In genomic region chr22:49449811-49450386, GRCh38 we compare ENCODE assay signal across 19 cellular contexts.
DNase-seq lines count a peak whose midpoint lies in the region; ATAC-seq and TF ChIP-seq lines count a peak whose summit lies in the region.
"Had no signal": no experiment of that assay in that cellular context is flagged by ENCODE, and none has a peak within 500 bp of the region (broad histone marks: within the 10 kb centered on the region; RNA-seq: fewer than 3 reads in every experiment).

No MANE protein-coding gene starts in this region.

- no peak for TF ChIP-seq CTCF in dorsolateral prefrontal cortex (IDR thresholded peaks at IDR 0.05 in 54 of 56, conservative IDR thresholded peaks at IDR 0.05 in 2 of 56; ENCODE audit: low read depth in 1 of 56, partially characterized antibody in 56 of 56)

- H3K27me3 ChIP-seq in dorsolateral prefrontal cortex (peaks cover 0 to 28% (median 0%) of the 10 kb centered on the region in 45 donors), mesendoderm (ENCODE audit: insufficient read depth, low read length, poor library complexity) (no peaks in the 10 kb centered on the region)
- H3K27me3 ChIP-seq: SJSA1 had no signal

- H3K27ac Mint-ChIP-seq in stimulated activated naive CD8-positive, alpha-beta T cell treated with anti-CD3 and anti-CD28 coated beads, Interleukin-15, amount 100 ng/mL, for 72 hours: no peak overlapping the region
- no peak overlapping the region for H3K27ac Mint-ChIP-seq in activated CD4-positive, alpha-beta memory T cell treated with anti-CD3 and anti-CD28 coated beads for 36 hours
- H3K27ac Mint-ChIP-seq: activated CD4-positive, alpha-beta T cell treated with anti-CD3 and anti-CD28 coated beads, Interleukin-2, amount 10 ng/mL, durations not matched to agents 7 days and 5 days; T-helper 1 cell treated with Interleukin-12 subunit alpha and Interleukin-12 subunit beta and Interleukin-4 antibody, amounts not matched to agents 30 μg/mL and 1 μg/mL, for 36 hours had no signal

- POLR2A ChIA-PET in activated CD4-positive, alpha-beta memory T cell treated with anti-CD3 and anti-CD28 coated beads for 36 hours (lab: Charles Lee): no interaction called here

- H3K4me1 Mint-ChIP-seq in stimulated activated naive CD8-positive, alpha-beta T cell treated with anti-CD3 and anti-CD28 coated beads, Interleukin-15, amount 100 ng/mL, for 72 hours: peaks cover 20% of the 10 kb centered on the region
- peaks cover 4% of the 10 kb centered on the region for H3K4me1 Mint-ChIP-seq in activated CD4-positive, alpha-beta memory T cell treated with anti-CD3 and anti-CD28 coated beads for 36 hours (ENCODE audit: low read depth)
- H3K4me1 Mint-ChIP-seq: activated CD4-positive, alpha-beta T cell treated with anti-CD3 and anti-CD28 coated beads, Interleukin-2, amount 10 ng/mL, durations not matched to agents 7 days and 5 days had no signal

- no peak overlapping the region for H3K4me3 Mint-ChIP-seq in stimulated activated naive CD8-positive, alpha-beta T cell treated with anti-CD3 and anti-CD28 coated beads, Interleukin-15, amount 100 ng/mL, for 72 hours
- no peak overlapping the region for H3K4me3 Mint-ChIP-seq in activated CD4-positive, alpha-beta memory T cell treated with anti-CD3 and anti-CD28 coated beads for 36 hours
- H3K4me3 Mint-ChIP-seq: activated CD4-positive, alpha-beta T cell treated with anti-CD3 and anti-CD28 coated beads, Interleukin-2, amount 10 ng/mL, durations not matched to agents 7 days and 5 days; T-helper 1 cell treated with Interleukin-12 subunit alpha and Interleukin-12 subunit beta and Interleukin-4 antibody, amounts not matched to agents 30 μg/mL and 1 μg/mL, for 36 hours had no signal

- no peaks in the 10 kb centered on the region for H3K36me3 Mint-ChIP-seq in activated CD4-positive, alpha-beta memory T cell treated with anti-CD3 and anti-CD28 coated beads for 36 hours

- no CpG with 5 or more reads among the region's 35 CpGs for WGBS in mesendoderm (ENCODE audit: extremely low coverage, insufficient coverage, low lambda C conversion rate)

- H3K4me2 ChIP-seq in mesendoderm (ENCODE audit: low read length): peak overlapping the region; percentile 41
- H3K4me2 ChIP-seq: A549 had no signal

- H3K79me2 ChIP-seq in mesendoderm (ENCODE audit: control insufficient read depth, insufficient read depth, low read length): no peaks in the 10 kb centered on the region

- peak overlapping the region; percentile 87 for H3K56ac ChIP-seq in mesendoderm (ENCODE audit: low read length)

- peak overlapping the region; percentile 59 for H3K9ac ChIP-seq in mesendoderm (ENCODE audit: low read length)

- DNase-seq in stimulated activated naive CD8-positive, alpha-beta T cell treated with anti-CD3 and anti-CD28 coated beads, Interleukin-15, amount 100 ng/mL, for 72 hours: no peak
- DNase-seq in stimulated activated naive CD8-positive, alpha-beta T cell treated with anti-CD3 and anti-CD28 coated beads, Interleukin-15, Interleukin-2, amounts not matched to agents 100 U/mL and 50 U/mL, for 24 hours: no peak
- DNase-seq in dorsolateral prefrontal cortex: no peak
- DNase-seq in mesendoderm: peak; percentile 87
- no peak for DNase-seq in left ventricle myocardium superior
- DNase-seq in activated CD4-positive, alpha-beta memory T cell treated with anti-CD3 and anti-CD28 coated beads for 36 hours: no peak
- DNase-seq in SIG-M5 (lab: John Stamatoyannopoulos, UW): no peak
- DNase-seq: activated CD4-positive, alpha-beta T cell treated with anti-CD3 and anti-CD28 coated beads, Interleukin-2, amount 10 ng/mL, durations not matched to agents 7 days and 5 days; Caco-2; NCI-H1105 treated with DMSO at 0.1 percent for 48 hours; NCI-H82; occipital lobe; uterus had no signal

- H3K79me1 ChIP-seq in mesendoderm (ENCODE audit: low read length): no peaks in the 10 kb centered on the region

- H2BK120ac ChIP-seq in mesendoderm (ENCODE audit: low read depth, low read length): no peak overlapping the region

- no peak overlapping the region for H2BK15ac ChIP-seq in mesendoderm (replicated peaks; ENCODE audit: low read depth)

- H3K27ac ChIP-seq in dorsolateral prefrontal cortex: peak overlapping the region in 47 of 59 donors; percentile 8 to 97 (median 89)
- peak overlapping the region; percentile 82 for H3K27ac ChIP-seq in mesendoderm (ENCODE audit: low read depth, low read length)
- H3K27ac ChIP-seq: A549, cardiac muscle cell, SJSA1, uterus had no signal

- H4K8ac ChIP-seq in mesendoderm (ENCODE audit: low read depth, low read length): no peak overlapping the region

- H3K4me3 ChIP-seq in dorsolateral prefrontal cortex: peak overlapping the region in 49 of 59 donors; percentile 5 to 63 (median 34)
- H3K4me3 ChIP-seq in mesendoderm (ENCODE audit: low read length): no peak overlapping the region
- H3K4me3 ChIP-seq: A549, cardiac muscle cell, SJSA1, uterus had no signal

- intact Hi-C loops in dorsolateral prefrontal cortex (cut with DNase I) (loop anchor here in 1 of 2 donors (5.0 kb wide), 1 partner anchor 72 kb away; no protein-coding TSS in a partner anchor), left ventricle myocardium superior (cut with micrococcal nuclease) (no loop called here)
- intact Hi-C loops in activated CD4-positive, alpha-beta memory T cell treated with anti-CD3 and anti-CD28 coated beads for 36 hours (cut with micrococcal nuclease): no loop called here

- no peaks in the 10 kb centered on the region for H3K36me3 ChIP-seq in mesendoderm (ENCODE audit: control insufficient read depth, insufficient read depth, low read length)
- H3K36me3 ChIP-seq: cardiac muscle cell, SJSA1, uterus had no signal

- H3K18ac ChIP-seq in mesendoderm (ENCODE audit: low read length): peak overlapping the region; percentile 2

- H3K4ac ChIP-seq in mesendoderm (ENCODE audit: low read depth, low read length): peak overlapping the region; percentile 87

- H4K5ac ChIP-seq in mesendoderm (ENCODE audit: low read length): no peak overlapping the region

- no peaks in the 10 kb centered on the region for H3K9me3 Mint-ChIP-seq in stimulated activated naive CD8-positive, alpha-beta T cell treated with anti-CD3 and anti-CD28 coated beads, Interleukin-15, amount 100 ng/mL, for 72 hours
- no peaks in the 10 kb centered on the region for H3K9me3 Mint-ChIP-seq in activated CD4-positive, alpha-beta memory T cell treated with anti-CD3 and anti-CD28 coated beads for 36 hours
- H3K9me3 Mint-ChIP-seq: activated CD4-positive, alpha-beta T cell treated with anti-CD3 and anti-CD28 coated beads, Interleukin-2, amount 10 ng/mL, durations not matched to agents 7 days and 5 days; T-helper 1 cell treated with Interleukin-12 subunit alpha and Interleukin-12 subunit beta and Interleukin-4 antibody, amounts not matched to agents 30 μg/mL and 1 μg/mL, for 36 hours had no signal

- H3K27me3 Mint-ChIP-seq in stimulated activated naive CD8-positive, alpha-beta T cell treated with anti-CD3 and anti-CD28 coated beads, Interleukin-15, amount 100 ng/mL, for 72 hours: peaks cover 32% of the 10 kb centered on the region
- H3K27me3 Mint-ChIP-seq in activated CD4-positive, alpha-beta memory T cell treated with anti-CD3 and anti-CD28 coated beads for 36 hours: peaks cover 27% of the 10 kb centered on the region

- H3K4me1 ChIP-seq in mesendoderm (ENCODE audit: control insufficient read depth, low read depth, low read length): peaks cover 12% of the 10 kb centered on the region
- H3K4me1 ChIP-seq: A549, Caco-2, SJSA1, uterus had no signal

- CTCF ChIA-PET in activated CD4-positive, alpha-beta memory T cell treated with anti-CD3 and anti-CD28 coated beads for 36 hours (lab: Charles Lee): no interaction called here

- H3K23ac ChIP-seq in mesendoderm (ENCODE audit: low read length): no peak overlapping the region

- peak overlapping the region; percentile 88 for H2BK5ac ChIP-seq in mesendoderm (ENCODE audit: low read length)

- ATAC-seq in stimulated activated naive CD8-positive, alpha-beta T cell treated with anti-CD3 and anti-CD28 coated beads, Interleukin-15, amount 100 ng/mL, for 72 hours: peak; percentile 39
- ATAC-seq in stimulated activated naive CD8-positive, alpha-beta T cell treated with anti-CD3 and anti-CD28 coated beads, Interleukin-15, Interleukin-2, amounts not matched to agents 100 U/mL and 50 U/mL, for 24 hours: no peak
- ATAC-seq in left ventricle myocardium superior (no peak), GM21423 (IDR thresholded peaks at IDR 0.05; ENCODE audit: unreplicated experiment) (no peak)
- ATAC-seq: A549, Panc1 had no signal

- no peak overlapping the region for H2AK5ac ChIP-seq in mesendoderm (ENCODE audit: low read length)
